In genomic region chr16:83068686-83069085, GRCh38 we compare ENCODE assay signal across 15 cellular contexts.
DNase-seq lines count a peak whose midpoint lies in the region; ATAC-seq and TF ChIP-seq lines count a peak whose summit lies in the region.
"Had no signal": no experiment of that assay in that cellular context is flagged by ENCODE, and none has a peak within 500 bp of the region (broad histone marks: within the 10 kb centered on the region; RNA-seq: fewer than 3 reads in every experiment).

No MANE protein-coding gene starts in this region.

- TF ChIP-seq EP300 in transverse colon (IDR thresholded peaks at IDR 0.05; ENCODE audit: low read depth), result no peak

- intact Hi-C loops in heart right ventricle (cut with DNase I), result loop anchor here in 4 of 10 donors (2.0 to 10.0 kb wide), 5 partner anchors 321 to 466 kb away; no protein-coding TSS in a partner anchor
- intact Hi-C loops in Right ventricle myocardium inferior (cut with DNase I), result loop anchor here (5.0 kb wide), 1 partner anchor 441 kb away; the partner anchor contains the start of gene CDH13
- intact Hi-C loops in transverse colon (cut with DNase I; ENCODE audit: low total_unique reads), result no loop called here

- H3K4me1 ChIP-seq in heart right ventricle, result peaks cover 0 to 9% (median 1%) of the 10 kb centered on the region in 9 donors
- H3K4me1 ChIP-seq in transverse colon, result no peaks in the 10 kb centered on the region
- H3K4me1 ChIP-seq: adrenal gland, BLaER1, esophagus squamous epithelium, sigmoid colon had no signal

- peak in 1 of 2 donors; percentile 4 for DNase-seq in heart right ventricle
- DNase-seq in Right ventricle myocardium inferior (ENCODE audit: missing footprints), result no peak
- peak; percentile 31 for DNase-seq in globus pallidus (ENCODE audit: low spot score)
- DNase-seq in transverse colon, result no peak
- no peak for DNase-seq in retina
- no peak for DNase-seq in activated CD4-positive, CD25-positive, alpha-beta regulatory T cell (lab: John Stamatoyannopoulos, UW)
- DNase-seq in amygdala (lab: John Stamatoyannopoulos, UW), result no peak
- DNase-seq: adrenal gland; esophagus squamous epithelium; mesendoderm; MM.1S; NK-92 treated with Interleukin-12 subunit alpha and Interleukin-12 subunit beta, amount 100 ng/mL, for 24 hours; sigmoid colon had no signal

- H3K27me3 ChIP-seq in heart right ventricle (no peaks in the 10 kb centered on the region), transverse colon (peaks cover 4% of the 10 kb centered on the region)
- H3K27me3 ChIP-seq: BLaER1, esophagus squamous epithelium, sigmoid colon had no signal

- ATAC-seq in heart right ventricle (peak in 1 of 8 donors; percentile 25), Right ventricle myocardium inferior (no peak)

- no peaks in the 10 kb centered on the region for H3K9me3 ChIP-seq in heart right ventricle
- no peaks in the 10 kb centered on the region for H3K9me3 ChIP-seq in transverse colon
- H3K9me3 ChIP-seq: adrenal gland, esophagus squamous epithelium had no signal

- 6 to 11% methylated on average over 1 of the region's 1 CpG for WGBS in heart right ventricle, 2 donors
- WGBS in transverse colon (ENCODE audit: low coverage in 1 of 2), 2 donors, result 0 to 11% methylated on average over 1 of the region's 1 CpG

- in situ Hi-C loops in transverse colon (cut with MboI; ENCODE audit: low pct_ligation_motif_present in 1 of 4, low pct_unique_long_range_greater_than_20kb in 1 of 4, low sequenced_read_pairs in 3 of 4), result no loop called here

- H3K27ac ChIP-seq in heart right ventricle (no peak overlapping the region), VCaP (no peak overlapping the region), transverse colon (no peak overlapping the region)
- H3K27ac ChIP-seq: adrenal gland, BLaER1, esophagus squamous epithelium, sigmoid colon had no signal

- peak in 7 of 9 donors; percentile 15 to 59 (median 36) for TF ChIP-seq CTCF in heart right ventricle (IDR thresholded peaks at IDR 0.05)
- peak; percentile 35 for TF ChIP-seq CTCF in VCaP (conservative IDR thresholded peaks at IDR 0.05)
- peak in 3 of 5 experiments; percentile 16 to 18 (median 17) for TF ChIP-seq CTCF in transverse colon (IDR thresholded peaks at IDR 0.05)

- no peak for TF ChIP-seq POLR2A in transverse colon (IDR thresholded peaks at IDR 0.05)

- H3K36me3 ChIP-seq in heart right ventricle (no peaks in the 10 kb centered on the region), transverse colon (no peaks in the 10 kb centered on the region)
- H3K36me3 ChIP-seq: adrenal gland, BLaER1, esophagus squamous epithelium, sigmoid colon had no signal

- H3K4me3 ChIP-seq in heart right ventricle, result no peak overlapping the region
- no peak overlapping the region for H3K4me3 ChIP-seq in transverse colon
- H3K4me3 ChIP-seq: adrenal gland, BLaER1, esophagus squamous epithelium, sigmoid colon had no signal
